Comparison of ENCODE assay signal across 26 cellular contexts in the genomic region with DNA sequence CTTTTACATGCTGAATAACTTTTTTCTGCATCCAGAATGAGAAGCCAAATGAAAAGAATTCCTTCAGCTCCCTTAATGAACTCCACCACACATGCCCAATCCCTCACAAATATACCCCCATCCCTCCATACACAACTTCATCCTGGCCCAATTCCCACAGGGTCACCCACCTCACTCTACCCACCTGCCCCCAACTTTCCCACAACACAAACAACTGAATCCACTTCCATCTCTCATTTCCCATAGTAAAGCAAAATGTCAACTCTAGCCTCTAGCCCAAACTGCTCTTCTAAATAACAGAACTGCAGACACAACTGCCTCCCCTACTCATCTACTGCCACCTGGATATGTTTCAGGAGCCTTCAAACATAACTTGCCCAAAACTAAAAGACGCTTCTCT. TPM values are rescaled to one million over a fixed set of nuclear protein-coding genes. Genes with fewer than 3 reads are reported as not detected.
DNase-seq lines count a peak whose midpoint lies in the region; ATAC-seq and TF ChIP-seq lines count a peak whose summit lies in the region.
"Had no signal": no experiment of that assay in that cellular context is flagged by ENCODE, and none has a peak within 500 bp of the region (broad histone marks: within the 10 kb centered on the region; RNA-seq: fewer than 3 reads in every experiment).

No MANE protein-coding gene starts in this region.

- CTCF ChIA-PET in CD8-positive, alpha-beta T cell (lab: Charles Lee): no interaction called here
- CTCF ChIA-PET in activated CD4-positive, alpha-beta memory T cell treated with anti-CD3 and anti-CD28 coated beads, Interleukin-2, amount 10 ng/mL, durations not matched to agents 7 days and 5 days (lab: Charles Lee): interaction anchor here (0.5 kb wide), 1 partner anchor 210 kb away, joined by 6 read pairs; no protein-coding TSS in a partner anchor

- H3K27me3 Mint-ChIP-seq in CD14-positive monocyte (ENCODE audit: low read depth in 3 of 3) (no peaks in the 10 kb centered on the region), naive B cell (no peaks in the 10 kb centered on the region)
- no peaks in the 10 kb centered on the region for H3K27me3 Mint-ChIP-seq in CD8-positive, alpha-beta T cell (ENCODE audit: low read depth)
- no peaks in the 10 kb centered on the region for H3K27me3 Mint-ChIP-seq in activated T-helper 2 cell treated with anti-CD3 and anti-CD28 coated beads, Interferon-gamma antibody, Interleukin-2, Interleukin-4, amounts not matched to agents 10 μg/mL and 5 μg/mL and 100 μg/mL, durations not matched to agents 14 hours and 24 hours and 36 hours (ENCODE audit: low read depth)
- H3K27me3 Mint-ChIP-seq in activated CD4-positive, alpha-beta memory T cell treated with anti-CD3 and anti-CD28 coated beads, Interleukin-2, amount 10 ng/mL, durations not matched to agents 7 days and 5 days: no peaks in the 10 kb centered on the region

- POLR2A ChIA-PET in CD8-positive, alpha-beta T cell (lab: Charles Lee): interaction anchor here (1.0 kb wide), 1 partner anchor 19 kb away, joined by 3 read pairs; the partner anchor contains the start of gene HECTD1
- POLR2A ChIA-PET in activated CD4-positive, alpha-beta memory T cell treated with anti-CD3 and anti-CD28 coated beads, Interleukin-2, amount 10 ng/mL, durations not matched to agents 7 days and 5 days (lab: Charles Lee): no interaction called here

- no peaks in the 10 kb centered on the region for H3K36me3 ChIP-seq in CD8-positive, alpha-beta T cell (ENCODE audit: insufficient read depth, low read length)

- H3K27me3 ChIP-seq in CD8-positive, alpha-beta T cell (ENCODE audit: insufficient read depth, low read length): no peaks in the 10 kb centered on the region
- H3K27me3 ChIP-seq: BLaER1, SJSA1, upper lobe of left lung had no signal

- no peak for ATAC-seq in CD8-positive, alpha-beta T cell
- ATAC-seq in naive B cell (ENCODE audit: low read depth in 2 of 2): no peak
- ATAC-seq in HG02885 (IDR thresholded peaks at IDR 0.05; ENCODE audit: poor library complexity, unreplicated experiment): no peak
- ATAC-seq: activated T-cell treated with anti-CD3 and anti-CD28 coated beads, Interleukin-2, amount 50 U/mL, for 72 hours; K562; left lobe of liver had no signal

- H3K9me3 Mint-ChIP-seq in CD14-positive monocyte (no peaks in the 10 kb centered on the region), naive B cell (no peaks in the 10 kb centered on the region)
- H3K9me3 Mint-ChIP-seq in CD8-positive, alpha-beta T cell: no peaks in the 10 kb centered on the region
- no peaks in the 10 kb centered on the region for H3K9me3 Mint-ChIP-seq in activated T-helper 2 cell treated with anti-CD3 and anti-CD28 coated beads, Interferon-gamma antibody, Interleukin-2, Interleukin-4, amounts not matched to agents 10 μg/mL and 5 μg/mL and 100 μg/mL, durations not matched to agents 14 hours and 24 hours and 36 hours
- no peaks in the 10 kb centered on the region for H3K9me3 Mint-ChIP-seq in activated CD4-positive, alpha-beta memory T cell treated with anti-CD3 and anti-CD28 coated beads, Interleukin-2, amount 10 ng/mL, durations not matched to agents 7 days and 5 days
- H3K9me3 Mint-ChIP-seq: activated T-cell treated with anti-CD3 and anti-CD28 coated beads, Interleukin-2, amount 50 U/mL, for 72 hours had no signal

- H3K9me3 ChIP-seq in CD8-positive, alpha-beta T cell (ENCODE audit: low read length): no peaks in the 10 kb centered on the region
- H3K9me3 ChIP-seq: BLaER1, SJSA1, upper lobe of left lung had no signal

- intact Hi-C loops in CD14-positive monocyte (cut with micrococcal nuclease): no loop called here
- intact Hi-C loops in CD8-positive, alpha-beta T cell (cut with DNase I, micrococcal nuclease): no loop called here
- intact Hi-C loops in activated T-helper 2 cell treated with anti-CD3 and anti-CD28 coated beads, Interferon-gamma antibody, Interleukin-2, Interleukin-4, amounts not matched to agents 10 μg/mL and 5 μg/mL and 100 μg/mL, durations not matched to agents 14 hours and 24 hours and 36 hours (cut with micrococcal nuclease): no loop called here

- peaks cover 10% of the 10 kb centered on the region for H3K4me1 ChIP-seq in CD8-positive, alpha-beta T cell (ENCODE audit: insufficient read depth, low read length)
- H3K4me1 ChIP-seq: BLaER1 had no signal

- H3K27ac ChIP-seq in CD8-positive, alpha-beta T cell (ENCODE audit: low read depth, low read length): no peak overlapping the region
- H3K27ac ChIP-seq: BLaER1, SJSA1, upper lobe of left lung had no signal

- peak overlapping the region in 6 of 7 donors; percentile 7 to 56 (median 28) for H3K27ac Mint-ChIP-seq in CD14-positive monocyte
- peak overlapping the region; percentile 2 for H3K27ac Mint-ChIP-seq in CD8-positive, alpha-beta T cell
- peak overlapping the region; percentile 1 for H3K27ac Mint-ChIP-seq in activated T-helper 2 cell treated with anti-CD3 and anti-CD28 coated beads, Interferon-gamma antibody, Interleukin-2, Interleukin-4, amounts not matched to agents 10 μg/mL and 5 μg/mL and 100 μg/mL, durations not matched to agents 14 hours and 24 hours and 36 hours
- peak overlapping the region; percentile 9 to 98 (median 38) for H3K27ac Mint-ChIP-seq in naive B cell
- H3K27ac Mint-ChIP-seq in activated CD4-positive, alpha-beta memory T cell treated with anti-CD3 and anti-CD28 coated beads, Interleukin-2, amount 10 ng/mL, durations not matched to agents 7 days and 5 days: no peak overlapping the region
- H3K27ac Mint-ChIP-seq: activated T-cell treated with anti-CD3 and anti-CD28 coated beads, Interleukin-2, amount 50 U/mL, for 72 hours had no signal

- peaks cover 46 to 73% of the 10 kb centered on the region in 2 donors for H3K36me3 Mint-ChIP-seq in CD14-positive monocyte
- H3K36me3 Mint-ChIP-seq in CD8-positive, alpha-beta T cell: peaks cover 48% of the 10 kb centered on the region
- peaks cover 47% of the 10 kb centered on the region for H3K36me3 Mint-ChIP-seq in activated T-helper 2 cell treated with anti-CD3 and anti-CD28 coated beads, Interferon-gamma antibody, Interleukin-2, Interleukin-4, amounts not matched to agents 10 μg/mL and 5 μg/mL and 100 μg/mL, durations not matched to agents 14 hours and 24 hours and 36 hours (ENCODE audit: low read depth)
- H3K36me3 Mint-ChIP-seq in naive B cell: peaks cover 8 to 15% of the 10 kb centered on the region in 2 donors
- H3K36me3 Mint-ChIP-seq in activated CD4-positive, alpha-beta memory T cell treated with anti-CD3 and anti-CD28 coated beads, Interleukin-2, amount 10 ng/mL, durations not matched to agents 7 days and 5 days (ENCODE audit: low read depth): peaks cover 31% of the 10 kb centered on the region

- TF ChIP-seq CTCF in CD14-positive monocyte (IDR thresholded peaks at IDR 0.05): no peak
- TF ChIP-seq CTCF in CD8-positive, alpha-beta T cell (IDR thresholded peaks at IDR 0.05): no peak

- H3K4me1 Mint-ChIP-seq in CD14-positive monocyte (peaks cover 11% of the 10 kb centered on the region), naive B cell (peaks cover 15 to 46% (median 41%) of the 10 kb centered on the region in 3 donors)
- H3K4me1 Mint-ChIP-seq in CD8-positive, alpha-beta T cell (ENCODE audit: low read depth): peaks cover 34% of the 10 kb centered on the region
- H3K4me1 Mint-ChIP-seq in activated T-helper 2 cell treated with anti-CD3 and anti-CD28 coated beads, Interferon-gamma antibody, Interleukin-2, Interleukin-4, amounts not matched to agents 10 μg/mL and 5 μg/mL and 100 μg/mL, durations not matched to agents 14 hours and 24 hours and 36 hours (ENCODE audit: low read depth): peaks cover 9% of the 10 kb centered on the region
- H3K4me1 Mint-ChIP-seq in activated CD4-positive, alpha-beta memory T cell treated with anti-CD3 and anti-CD28 coated beads, Interleukin-2, amount 10 ng/mL, durations not matched to agents 7 days and 5 days: peaks cover 2% of the 10 kb centered on the region

- H3K4me3 Mint-ChIP-seq in CD14-positive monocyte (no peak overlapping the region), naive B cell (no peak overlapping the region)
- no peak overlapping the region for H3K4me3 Mint-ChIP-seq in CD8-positive, alpha-beta T cell
- H3K4me3 Mint-ChIP-seq in activated T-helper 2 cell treated with anti-CD3 and anti-CD28 coated beads, Interferon-gamma antibody, Interleukin-2, Interleukin-4, amounts not matched to agents 10 μg/mL and 5 μg/mL and 100 μg/mL, durations not matched to agents 14 hours and 24 hours and 36 hours (ENCODE audit: low read depth): no peak overlapping the region
- no peak overlapping the region for H3K4me3 Mint-ChIP-seq in activated CD4-positive, alpha-beta memory T cell treated with anti-CD3 and anti-CD28 coated beads, Interleukin-2, amount 10 ng/mL, durations not matched to agents 7 days and 5 days
- H3K4me3 Mint-ChIP-seq: activated T-cell treated with anti-CD3 and anti-CD28 coated beads, Interleukin-2, amount 50 U/mL, for 72 hours had no signal

- H3K4me3 ChIP-seq in CD8-positive, alpha-beta T cell (ENCODE audit: low read depth, low read length): no peak overlapping the region
- H3K4me3 ChIP-seq: BLaER1, K562, SJSA1, upper lobe of left lung had no signal

- DNase-seq in CD14-positive monocyte (ENCODE audit: low spot score) (no peak), naive B cell (no peak), COR-L47 (lab: John Stamatoyannopoulos, UW) (no peak), RPMI8226 (no peak)
- DNase-seq in CD8-positive, alpha-beta T cell: no peak
- no peak for DNase-seq in activated T-helper 2 cell treated with anti-CD3 and anti-CD28 coated beads, Interferon-gamma antibody, Interleukin-2, Interleukin-4, amounts not matched to agents 10 μg/mL and 5 μg/mL and 100 μg/mL, durations not matched to agents 14 hours and 24 hours and 36 hours (ENCODE audit: low spot score)
- no peak for DNase-seq in activated CD4-positive, alpha-beta memory T cell treated with anti-CD3 and anti-CD28 coated beads, Interleukin-2, amount 10 ng/mL, durations not matched to agents 7 days and 5 days
- DNase-seq: activated CD4-positive, alpha-beta T cell treated with anti-CD3 and anti-CD28 coated beads, Interleukin-2, amount 50 U/mL, for 1 hour; activated CD4-positive, CD25-positive, alpha-beta regulatory T cell; activated naive CD4-positive, alpha-beta T cell treated with Interleukin-2 at 50 U/mL for 16 hours; activated T-cell treated with anti-CD3 and anti-CD28 coated beads, Interleukin-2, amount 50 U/mL, for 72 hours; DMS79 treated with DMSO at 0.1 percent for 48 hours; GF-D8; mesenchymal stem cell; NCI-H1092; NCI-H1694 treated with DMSO at 0.1 percent for 48 hours; NCI-H446 treated with DMSO at 0.1 percent for 48 hours; NCI-H82; stimulated activated CD4-positive, alpha-beta T cell treated with anti-CD3 and anti-CD28 coated beads, Interleukin-4, amount 100 ng/mL, for 24 hours; substantia nigra; upper lobe of left lung had no signal

RNA-seq across cellular contexts. Expression of gene HECTD1, which starts 18.8 kb away (rescaled TPM):
- polyA plus RNA-seq in CD14-positive monocyte: 10 to 100 TPM; 12.7 to 21.5 TPM
- 100 to 1,000 TPM; 148 to 152 TPM for total RNA-seq in CD8-positive, alpha-beta T cell
- total RNA-seq in activated T-helper 2 cell treated with anti-CD3 and anti-CD28 coated beads, Interferon-gamma antibody, Interleukin-2, Interleukin-4, amounts not matched to agents 10 μg/mL and 5 μg/mL and 100 μg/mL, durations not matched to agents 14 hours and 24 hours and 36 hours: 109 and 114 TPM in 2 replicates
- polyA plus RNA-seq in naive B cell (ENCODE audit: low read depth in 6 of 6): 10 to 100 TPM; 14.5 to 42.7 (median 35.0) TPM
- total RNA-seq in activated CD4-positive, alpha-beta memory T cell treated with anti-CD3 and anti-CD28 coated beads, Interleukin-2, amount 10 ng/mL, durations not matched to agents 7 days and 5 days: 10 to 100 TPM; 85.1 to 92.3 TPM
